Comparison of ENCODE assay signal across 15 cellular contexts in the genomic region with DNA sequence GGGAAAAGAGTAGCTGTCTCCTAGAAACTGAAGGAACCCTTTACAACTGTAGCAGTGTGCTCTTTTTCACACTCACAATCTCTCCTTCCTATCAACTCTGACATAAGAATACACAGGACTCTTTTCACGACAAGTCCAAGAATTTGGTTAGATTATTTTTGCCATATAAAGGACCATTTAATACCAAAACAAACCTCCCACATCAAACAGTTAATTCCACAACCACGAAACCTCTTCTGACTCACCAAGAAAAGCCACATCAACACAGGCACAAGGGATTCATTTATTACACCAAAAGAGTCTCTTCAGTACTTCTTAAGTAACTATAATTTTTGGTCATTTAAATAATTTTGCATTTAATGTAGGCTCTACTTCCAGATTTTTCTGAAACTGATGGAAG.
DNase-seq lines count a peak whose midpoint lies in the region; ATAC-seq and TF ChIP-seq lines count a peak whose summit lies in the region.
"Had no signal": no experiment of that assay in that cellular context is flagged by ENCODE, and none has a peak within 500 bp of the region (broad histone marks: within the 10 kb centered on the region; RNA-seq: fewer than 3 reads in every experiment).

No MANE protein-coding gene starts in this region.

- DNase-seq in EL (peak; percentile 76), SK-N-SH (no peak), fibroblast of peridontal ligament (ENCODE audit: extremely low read depth) (peak; percentile 74), skeletal muscle cell (ENCODE audit: low read depth) (peak; percentile 41), OCI-M2 (lab: John Stamatoyannopoulos, UW; ENCODE audit: unreplicated experiment) (no peak), SHP77 treated with DMSO at 0.1 percent for 48 hours (lab: John Stamatoyannopoulos, UW) (no peak), NCI-H510A (lab: John Stamatoyannopoulos, UW) (no peak)
- DNase-seq: activated CD8-positive, alpha-beta memory T cell treated with anti-CD3 and anti-CD28 coated beads, Interleukin-2, amount 50 U/mL, for 4 hours; CD4-positive, alpha-beta T cell; natural killer cell; NCI-H2171 treated with DMSO at 0.1 percent for 48 hours; stimulated activated CD4-positive, alpha-beta T cell treated with anti-CD3 and anti-CD28 coated beads, Interleukin-12 subunit alpha, Interleukin-12 subunit beta, amount 100 ng/mL, for 4 hours had no signal

- H3K27ac ChIP-seq in SK-N-SH (ENCODE audit: low read depth in 2 of 2, low read length in 1 of 2) = peak overlapping the region; percentile 80 to 85; a peak in 3 of 4 replicates
- H3K27ac ChIP-seq: PC-9 had no signal

- H3K9ac ChIP-seq in SK-N-SH = peak overlapping the region; percentile 15; the same call in 1 of the 2 replicates

- no peaks in the 10 kb centered on the region for H3K36me3 ChIP-seq in SK-N-SH (replicated peaks in 1 of 2; ENCODE audit: control insufficient read depth in 1 of 2, insufficient read depth in 2 of 2, low read length in 1 of 2)
- H3K36me3 ChIP-seq: HAP-1 had no signal

- ATAC-seq in GM18861 (IDR thresholded peaks at IDR 0.05; ENCODE audit: unreplicated experiment) = no peak
- ATAC-seq: natural killer cell had no signal

- no peaks in the 10 kb centered on the region for H3K27me3 ChIP-seq in SK-N-SH (ENCODE audit: insufficient read depth)

- no peaks in the 10 kb centered on the region for H3K9me2 ChIP-seq in SK-N-SH

- H3K4me2 ChIP-seq in SK-N-SH = peak overlapping the region; percentile 33
- H3K4me2 ChIP-seq: PC-9 had no signal

- WGBS in SK-N-SH (ENCODE audit: low lambda C conversion rate) = 13% methylated on average over 2 of the region's 2 CpGs

- H2AFZ ChIP-seq in SK-N-SH (ENCODE audit: low read depth) = no peak overlapping the region
- H2AFZ ChIP-seq: PC-9 had no signal

- no peaks in the 10 kb centered on the region for H4K20me1 ChIP-seq in SK-N-SH (ENCODE audit: insufficient read depth)

- no peak for TF ChIP-seq EP300 in SK-N-SH (IDR thresholded peaks at IDR 0.05; ENCODE audit: borderline replicate concordance in 1 of 2, low read depth in 1 of 2, low read length in 1 of 2)

- no peaks in the 10 kb centered on the region for H3K79me2 ChIP-seq in SK-N-SH (ENCODE audit: insufficient read depth)

- H3F3A ChIP-seq in SK-N-SH (replicated peaks; ENCODE audit: insufficient read depth) = peaks cover 24% of the 10 kb centered on the region

- H3K4me1 ChIP-seq in SK-N-SH (ENCODE audit: control insufficient read depth in 1 of 2, insufficient read depth in 2 of 2, low read depth in 1 of 2, low read length in 1 of 2) = peaks cover 13 to 37% of the 10 kb centered on the region in 2 experiments; a peak in 3 of 4 replicates

- POLR2A ChIA-PET in SK-N-SH (lab: Yijun Ruan, JAX) = no interaction called here

- CTCF ChIA-PET in SK-N-SH (lab: Yijun Ruan, JAX) = interaction anchor here (1.0 kb wide), 1 partner anchor 29 kb away, joined by 4 read pairs; no protein-coding TSS in a partner anchor

- H3K4me3 ChIP-seq in SK-N-SH (ENCODE audit: low read depth in 2 of 2, low read length in 1 of 2) = no peak overlapping the region; a peak in 1 of 4 replicates
- no peak overlapping the region for H3K4me3 ChIP-seq in skeletal muscle cell (ENCODE audit: low read depth, low read length)
- H3K4me3 ChIP-seq: HAP-1, PC-9 had no signal

- no peaks in the 10 kb centered on the region for H3K9me3 ChIP-seq in SK-N-SH
- H3K9me3 ChIP-seq: HAP-1 had no signal

- no peak for TF ChIP-seq CTCF in SK-N-SH (IDR thresholded peaks at IDR 0.05)

- no peak for TF ChIP-seq RAD21 in SK-N-SH (IDR thresholded peaks at IDR 0.05; ENCODE audit: low read length)

TF ChIP-seq in SK-N-SH, 30 proteins besides CTCF, POLR2A, EP300 and RAD21:
- TF ChIP-seq FOSL2 (IDR thresholded peaks at IDR 0.05; ENCODE audit: borderline replicate concordance, low read depth) = peak; percentile 56; the same call in 1 of the 2 replicates
- TF ChIP-seq TCF12 (IDR thresholded peaks at IDR 0.05) = peak; percentile 63
- TF ChIP-seq JUND (IDR thresholded peaks at IDR 0.05) = peak; percentile 38
- TF ChIP-seq, protein P1, sequence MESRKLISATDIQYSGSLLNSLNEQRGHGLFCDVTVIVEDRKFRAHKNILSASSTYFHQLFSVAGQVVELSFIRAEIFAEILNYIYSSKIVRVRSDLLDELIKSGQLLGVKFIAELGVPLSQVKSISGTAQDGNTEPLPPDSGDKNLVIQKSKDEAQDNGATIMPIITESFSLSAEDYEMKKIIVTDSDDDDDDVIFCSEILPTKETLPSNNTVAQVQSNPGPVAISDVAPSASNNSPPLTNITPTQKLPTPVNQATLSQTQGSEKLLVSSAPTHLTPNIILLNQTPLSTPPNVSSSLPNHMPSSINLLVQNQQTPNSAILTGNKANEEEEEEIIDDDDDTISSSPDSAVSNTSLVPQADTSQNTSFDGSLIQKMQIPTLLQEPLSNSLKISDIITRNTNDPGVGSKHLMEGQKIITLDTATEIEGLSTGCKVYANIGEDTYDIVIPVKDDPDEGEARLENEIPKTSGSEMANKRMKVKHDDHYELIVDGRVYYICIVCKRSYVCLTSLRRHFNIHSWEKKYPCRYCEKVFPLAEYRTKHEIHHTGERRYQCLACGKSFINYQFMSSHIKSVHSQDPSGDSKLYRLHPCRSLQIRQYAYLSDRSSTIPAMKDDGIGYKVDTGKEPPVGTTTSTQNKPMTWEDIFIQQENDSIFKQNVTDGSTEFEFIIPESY (IDR thresholded peaks at IDR 0.05; ENCODE audit: borderline replicate concordance, low read depth) = no peak
- no peak for TF ChIP-seq TAF1 (IDR thresholded peaks at IDR 0.05; ENCODE audit: borderline replicate concordance, low read depth, low read length)
- TF ChIP-seq FOXJ3 (CRISPR knock-in tag; IDR thresholded peaks at IDR 0.05) = no peak
- TF ChIP-seq ELF1 (IDR thresholded peaks at IDR 0.05) = no peak
- TF ChIP-seq TEAD4 (IDR thresholded peaks at IDR 0.05; ENCODE audit: borderline replicate concordance, insufficient read depth) = no peak
- TF ChIP-seq, protein P2, sequence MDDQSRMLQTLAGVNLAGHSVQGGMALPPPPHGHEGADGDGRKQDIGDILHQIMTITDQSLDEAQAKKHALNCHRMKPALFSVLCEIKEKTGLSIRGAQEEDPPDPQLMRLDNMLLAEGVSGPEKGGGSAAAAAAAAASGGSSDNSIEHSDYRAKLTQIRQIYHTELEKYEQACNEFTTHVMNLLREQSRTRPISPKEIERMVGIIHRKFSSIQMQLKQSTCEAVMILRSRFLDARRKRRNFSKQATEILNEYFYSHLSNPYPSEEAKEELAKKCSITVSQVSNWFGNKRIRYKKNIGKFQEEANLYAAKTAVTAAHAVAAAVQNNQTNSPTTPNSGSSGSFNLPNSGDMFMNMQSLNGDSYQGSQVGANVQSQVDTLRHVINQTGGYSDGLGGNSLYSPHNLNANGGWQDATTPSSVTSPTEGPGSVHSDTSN (IDR thresholded peaks at IDR 0.05) = peak; percentile 64; the same call in 1 of the 2 replicates

Comparison
In these comparisons a context has a peak if more than half of its experiments do, and no peak if none do; other contexts are left out.
1. DNase-seq: peak in EL (single experiment), fibroblast of peridontal ligament (single experiment) and skeletal muscle cell (single experiment); none in SK-N-SH (single experiment), OCI-M2 (single experiment), SHP77 treated with DMSO at 0.1 percent for 48 hours (single experiment) and NCI-H510A (single experiment).